ENCODE assay signal across 8 cellular contexts in the genomic region with DNA sequence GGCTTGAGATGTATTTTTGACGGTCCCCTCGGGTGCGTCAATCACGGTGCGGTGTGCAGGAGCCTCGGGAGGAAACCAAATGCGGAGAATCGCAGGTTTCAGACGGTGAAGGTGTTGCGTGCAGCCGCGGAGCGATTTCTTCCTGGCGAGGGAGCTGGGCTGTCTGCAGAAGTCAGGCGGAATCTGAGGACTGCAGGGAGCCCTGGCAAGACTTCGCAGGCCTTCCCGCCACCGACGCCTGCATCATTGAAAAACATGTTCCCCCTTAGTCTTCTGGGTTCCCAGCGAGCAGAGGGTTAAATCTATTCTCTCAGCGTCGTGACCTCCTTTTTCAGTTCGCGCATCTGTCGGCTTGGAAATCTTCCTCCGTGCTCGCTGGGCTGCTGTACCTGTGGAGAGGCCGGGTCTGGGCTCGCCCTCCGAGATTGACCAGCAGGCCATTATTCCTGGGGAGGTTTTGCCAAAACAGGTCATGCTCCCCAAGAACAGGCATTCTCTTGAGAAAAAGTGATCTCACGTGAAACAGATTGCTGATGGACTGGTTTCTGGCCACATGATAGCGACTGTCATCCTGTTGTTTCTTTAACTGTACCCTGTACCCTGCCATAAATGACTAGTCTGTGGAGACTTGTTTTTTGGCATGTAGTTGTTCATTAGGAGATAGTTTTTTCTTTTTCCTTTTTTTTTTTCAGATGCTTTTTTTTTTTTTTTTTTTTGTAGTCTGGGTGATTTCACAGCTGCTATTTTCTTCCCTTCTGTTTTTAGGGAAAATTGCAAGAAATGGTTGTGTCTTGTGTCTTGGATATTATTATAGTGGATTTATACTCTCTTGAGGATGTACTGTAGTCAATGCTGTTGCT. TPM values are rescaled to one million over a fixed set of nuclear protein-coding genes. Genes with fewer than 3 reads are reported as not detected.
A peak's percentile ranks its signal among the peaks of the same experiment; 100 is the strongest.
DNase-seq lines count a peak whose midpoint lies in the region; ATAC-seq and TF ChIP-seq lines count a peak whose summit lies in the region.

No MANE protein-coding gene starts in this region.

- peak overlapping the region; percentile 53 to 79 (median 65) for H3K27ac ChIP-seq in stomach

- DNase-seq in AG08396 (ENCODE audit: low spot score) (peak; percentile 16), NCI-H1092 treated with DMSO at 0.1 percent for 48 hours (lab: John Stamatoyannopoulos, UW) (peak; percentile 63), dermis blood vessel endothelial cell (peak; percentile 65), stomach (peak; percentile 37), omental fat pad (ENCODE audit: low spot score) (no peak)
- peak; percentile 67 for DNase-seq in activated CD4-positive, alpha-beta T cell treated with anti-CD3 and anti-CD28 coated beads for 48 hours

- TF ChIP-seq EP300 in stomach (IDR thresholded peaks at IDR 0.05), result no peak

- TF ChIP-seq POLR2A in stomach (IDR thresholded peaks at IDR 0.05), result no peak

- H3K27me3 ChIP-seq in mononuclear cell (ENCODE audit: insufficient read depth, low read length) (no peaks in the 10 kb centered on the region), stomach (no peaks in the 10 kb centered on the region)

- H3K36me3 ChIP-seq in stomach, result no peaks in the 10 kb centered on the region

- H3K4me3 ChIP-seq in mononuclear cell (ENCODE audit: low read length) (peak overlapping the region; percentile 78), stomach (peak overlapping the region; percentile 62 to 85 (median 82))

- TF ChIP-seq CTCF in stomach (IDR thresholded peaks at IDR 0.05) (no peak), omental fat pad (IDR thresholded peaks at IDR 0.05) (no peak)

- H3K4me1 ChIP-seq in mononuclear cell (ENCODE audit: insufficient read depth, low read length) (peaks cover 42% of the 10 kb centered on the region), stomach (peaks cover 12 to 23% (median 18%) of the 10 kb centered on the region in 4 donors)

- ATAC-seq in GM18907 (IDR thresholded peaks at IDR 0.05; ENCODE audit: unreplicated experiment) (peak; percentile 20), omental fat pad (ENCODE audit: low FRiP score) (no peak)

- intact Hi-C loops in stomach (cut with DNase I; ENCODE audit: low total_unique reads), result no loop called here

- 2 to 5% (median 3%) methylated on average over 31 to 32 of the region's 32 CpGs for WGBS in stomach, 5 donors

- H3K9me3 ChIP-seq in mononuclear cell (ENCODE audit: low read depth, low read length) (no peaks in the 10 kb centered on the region), stomach (no peaks in the 10 kb centered on the region)

RNA-seq across cellular contexts. Expression of a gene that starts 0.9 kb away (rescaled TPM):
- 36.2 and 41.2 TPM in 2 replicates for total RNA-seq in dermis blood vessel endothelial cell
- total RNA-seq in mononuclear cell, result 159 TPM
- 100 to 1,000 TPM in 1 of 5 donors, 10 to 100 TPM in 4; 40.3 to 112 (median 59.5) TPM for total RNA-seq in stomach
- polyA plus RNA-seq in stomach, result 10 to 100 TPM in 2 of 3 donors, 1 to 10 TPM in 1; 6.4 to 17.3 (median 12.2) TPM
- total RNA-seq in omental fat pad, result 10 to 100 TPM; 28.8 to 57.6 (median 43.2) TPM
